Comparison of ENCODE assay signal across 1 cellular context in genomic region chr22:27790396-27791216, GRCh38.
TF ChIP-seq lines count a peak whose summit lies in the region.

No MANE protein-coding gene starts in this region.

TF ChIP-seq in GM23338, 12 proteins besides CTCF, POLR2A, EP300 and RAD21 (continued from another document):
- TF ChIP-seq ETS1 (IDR thresholded peaks at IDR 0.05) (no peak), STAT1 (IDR thresholded peaks at IDR 0.05; ENCODE audit: unreplicated experiment) (no peak), CREB1 (CRISPR knock-in tag; IDR thresholded peaks at IDR 0.05; ENCODE audit: low read depth) (no peak), EZH2phosphoT487 (IDR thresholded peaks at IDR 0.05; ENCODE audit: unreplicated experiment) (no peak), NANOG (IDR thresholded peaks at IDR 0.05; ENCODE audit: borderline replicate concordance) (no peak), ZNF331 (CRISPR knock-in tag; IDR thresholded peaks at IDR 0.05; ENCODE audit: low read depth) (no peak), EZH2 (IDR thresholded peaks at IDR 0.05; ENCODE audit: low read depth, unreplicated experiment) (no peak), ZNF114 (CRISPR knock-in tag; IDR thresholded peaks at IDR 0.05) (no peak)
